ENCODE assay signal across 31 cellular contexts in the genomic region with DNA sequence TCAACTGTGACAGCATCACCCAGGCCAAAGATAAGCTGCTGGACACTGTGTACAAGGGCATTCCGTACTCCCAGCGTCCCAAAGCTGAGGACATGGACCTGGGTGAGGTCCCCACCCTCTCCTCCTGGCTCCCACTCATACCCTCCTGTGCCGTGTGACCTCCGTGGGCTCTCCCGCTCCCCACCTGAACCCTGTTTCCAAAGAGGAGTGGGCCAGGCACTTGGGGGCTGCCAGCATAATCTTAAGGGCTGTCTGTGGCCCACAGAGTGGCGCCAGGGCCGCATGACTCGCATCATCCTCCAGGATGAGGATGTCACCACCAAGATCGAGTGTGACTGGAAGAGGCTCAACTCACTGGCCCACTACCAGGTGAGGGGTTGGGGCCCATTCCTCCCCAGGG.
"Had no signal": no experiment of that assay in that cellular context is flagged by ENCODE, and none has a peak within 500 bp of the region (broad histone marks: within the 10 kb centered on the region; RNA-seq: fewer than 3 reads in every experiment).

No MANE protein-coding gene starts in this region.

- H3K9me3 ChIP-seq: neutrophil, pancreas, psoas muscle, spleen, suprapubic skin, testis, tibial artery, transverse colon, upper lobe of right lung, uterus had no signal

- H3K36me3 ChIP-seq: neutrophil, transverse colon, uterus had no signal

- H3K27ac Mint-ChIP-seq: naive B cell; naive thymus-derived CD8-positive, alpha-beta T cell; nephron progenitor cell; progenitor cell of endocrine pancreas; stimulated activated memory B cell treated with anti-CD40 and anti-IgM and Interleukin-4, amounts not matched to agents 10 μg/mL and 1 μg/mL and 100 μg/mL, for 72 hours; type B pancreatic cell had no signal

- ATAC-seq: naive thymus-derived CD8-positive, alpha-beta T cell; pancreas; psoas muscle; right cardiac atrium; sciatic nerve; stimulated activated memory B cell treated with anti-CD40 and anti-IgM and Interleukin-4, amounts not matched to agents 10 μg/mL and 1 μg/mL and 100 μg/mL, for 72 hours; stimulated activated naive CD8-positive, alpha-beta T cell treated with anti-CD3 and anti-CD28 coated beads, Interleukin-15, amount 100 ng/mL, for 72 hours; stimulated activated naive CD8-positive, alpha-beta T cell treated with anti-CD3 and anti-CD28 coated beads, Interleukin-15, Interleukin-2, amounts not matched to agents 100 U/mL and 50 U/mL, for 24 hours; upper lobe of right lung had no signal

- H3K9me3 Mint-ChIP-seq: naive B cell; neural crest cell; stimulated activated memory B cell treated with anti-CD40 and anti-IgM and Interleukin-4, amounts not matched to agents 10 μg/mL and 1 μg/mL and 100 μg/mL, for 72 hours; stimulated activated naive CD8-positive, alpha-beta T cell treated with anti-CD3 and anti-CD28 coated beads, Interleukin-15, amount 100 ng/mL, for 72 hours; type B pancreatic cell had no signal

- H3K4me3 ChIP-seq: pancreas, psoas muscle, skin epidermis, smooth muscle cell, spleen, suprapubic skin, testis, tibial artery, transverse colon, upper lobe of right lung, uterus had no signal

- H3K27ac ChIP-seq: neutrophil, pancreas, psoas muscle, skin epidermis, spleen, suprapubic skin, testis, tibial artery, transverse colon, upper lobe of right lung, uterus had no signal

- H3K27me3 ChIP-seq: neutrophil, pancreas, spleen, suprapubic skin, testis, tibial artery, transverse colon, upper lobe of right lung, uterus had no signal

- H3K4me1 ChIP-seq: pancreas, psoas muscle, spleen, suprapubic skin, testis, tibial artery, transverse colon, upper lobe of right lung, uterus had no signal

- H3K27me3 Mint-ChIP-seq: naive B cell; naive thymus-derived CD8-positive, alpha-beta T cell; progenitor cell of endocrine pancreas; stimulated activated memory B cell treated with anti-CD40 and anti-IgM and Interleukin-4, amounts not matched to agents 10 μg/mL and 1 μg/mL and 100 μg/mL, for 72 hours; stimulated activated naive CD8-positive, alpha-beta T cell treated with anti-CD3 and anti-CD28 coated beads, Interleukin-15, amount 100 ng/mL, for 72 hours; type B pancreatic cell had no signal

- H3K4me3 Mint-ChIP-seq: naive B cell; naive thymus-derived CD8-positive, alpha-beta T cell; nephron progenitor cell; neural crest cell; stimulated activated memory B cell treated with anti-CD40 and anti-IgM and Interleukin-4, amounts not matched to agents 10 μg/mL and 1 μg/mL and 100 μg/mL, for 72 hours; stimulated activated naive CD8-positive, alpha-beta T cell treated with anti-CD3 and anti-CD28 coated beads, Interleukin-15, amount 100 ng/mL, for 72 hours; type B pancreatic cell had no signal

- H3K36me3 Mint-ChIP-seq: naive B cell, type B pancreatic cell had no signal

- H3K4me1 Mint-ChIP-seq: nephron progenitor cell; neural crest cell; stimulated activated memory B cell treated with anti-CD40 and anti-IgM and Interleukin-4, amounts not matched to agents 10 μg/mL and 1 μg/mL and 100 μg/mL, for 72 hours had no signal

- DNase-seq: naive B cell; naive thymus-derived CD8-positive, alpha-beta T cell; nephron progenitor cell; nucleus accumbens; psoas muscle; spleen; stimulated activated CD4-positive, alpha-beta T cell treated with anti-CD3 and anti-CD28 coated beads, Interleukin-12 subunit alpha, Interleukin-12 subunit beta, amount 100 ng/mL, for 4 hours; stimulated activated CD4-positive, alpha-beta T cell treated with anti-CD3 and anti-CD28 coated beads, Interleukin-1b, Interleukin-23, amount 100 ng/mL, for 48 hours; stimulated activated CD4-positive, alpha-beta T cell treated with anti-CD3 and anti-CD28 coated beads, Interleukin-4, amount 100 ng/mL, for 1 hour; stimulated activated CD4-positive, alpha-beta T cell treated with anti-CD3 and anti-CD28 coated beads, Interleukin-4, amount 100 ng/mL, for 4 hours; stimulated activated CD8-positive, alpha-beta memory T cell treated with anti-CD3 and anti-CD28 coated beads, Interleukin-4, amount 100 ng/mL, for 48 hours; stimulated activated naive CD4-positive, alpha-beta T cell; stimulated activated naive CD8-positive, alpha-beta T cell treated with anti-CD3 and anti-CD28 coated beads, Interleukin-15, amount 100 ng/mL, for 72 hours; stimulated activated naive CD8-positive, alpha-beta T cell treated with anti-CD3 and anti-CD28 coated beads, Interleukin-15, Interleukin-2, amounts not matched to agents 100 U/mL and 50 U/mL, for 24 hours; substantia nigra; testis; tibial artery; transverse colon; upper lobe of right lung; uterus had no signal
